ENCODE assay signal across 12 cellular contexts in the genomic region with DNA sequence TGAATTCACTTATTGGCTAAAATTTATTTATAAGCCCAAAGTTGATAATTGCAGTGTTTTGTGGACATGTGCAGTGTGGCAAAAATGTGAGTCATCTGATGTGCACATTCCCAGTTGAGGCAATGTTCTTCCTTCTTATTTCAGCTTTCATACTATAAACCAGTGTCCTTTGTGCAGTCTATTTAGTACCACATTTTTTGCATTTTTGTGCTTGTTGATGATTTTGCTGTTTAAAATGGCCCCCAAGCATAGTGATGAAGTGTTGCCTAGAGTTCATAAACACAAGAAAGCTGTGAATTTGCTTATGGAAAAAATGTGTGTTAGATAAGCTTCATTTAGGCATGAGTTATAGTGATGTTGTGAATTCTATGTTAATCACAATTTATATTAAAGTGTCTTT. TPM values are rescaled to one million over a fixed set of nuclear protein-coding genes. Genes with fewer than 3 reads are reported as not detected.
A peak's percentile ranks its signal among the peaks of the same experiment; 100 is the strongest.
DNase-seq lines count a peak whose midpoint lies in the region; ATAC-seq and TF ChIP-seq lines count a peak whose summit lies in the region.
"Had no signal": no experiment of that assay in that cellular context is flagged by ENCODE, and none has a peak within 500 bp of the region (broad histone marks: within the 10 kb centered on the region; RNA-seq: fewer than 3 reads in every experiment).

No MANE protein-coding gene starts in this region.

- H3K4me1 ChIP-seq in RWPE2 (ENCODE audit: insufficient read depth, poor library complexity, severe bottlenecking) (peaks cover 15% of the 10 kb centered on the region), esophagus squamous epithelium (peaks cover 18 to 80% (median 59%) of the 10 kb centered on the region in 3 donors), skeletal muscle satellite cell (ENCODE audit: control insufficient read depth, insufficient read depth, low read length) (peaks cover 16% of the 10 kb centered on the region)

- H3K9me3 Mint-ChIP-seq in activated CD8-positive, alpha-beta T cell treated with anti-CD3 and anti-CD28 coated beads for 36 hours = peaks cover 10% of the 10 kb centered on the region
- peaks cover 5% of the 10 kb centered on the region for H3K9me3 Mint-ChIP-seq in activated CD8-positive, alpha-beta T cell treated with anti-CD3 and anti-CD28 coated beads, Interleukin-2, amount 10 ng/mL, durations not matched to agents 7 days and 5 days (ENCODE audit: insufficient read depth)

- peak overlapping the region; percentile 42 for H3K27ac Mint-ChIP-seq in activated CD8-positive, alpha-beta T cell treated with anti-CD3 and anti-CD28 coated beads for 36 hours
- H3K27ac Mint-ChIP-seq in activated CD8-positive, alpha-beta T cell treated with anti-CD3 and anti-CD28 coated beads, Interleukin-2, amount 10 ng/mL, durations not matched to agents 7 days and 5 days = no peak overlapping the region

- H3K4me2 ChIP-seq in skeletal muscle satellite cell (ENCODE audit: low read length) = peak overlapping the region; percentile 12

- H3K4me1 Mint-ChIP-seq in activated CD8-positive, alpha-beta T cell treated with anti-CD3 and anti-CD28 coated beads for 36 hours (ENCODE audit: low read depth) = peaks cover 73% of the 10 kb centered on the region
- peaks cover 31% of the 10 kb centered on the region for H3K4me1 Mint-ChIP-seq in activated CD8-positive, alpha-beta T cell treated with anti-CD3 and anti-CD28 coated beads, Interleukin-2, amount 10 ng/mL, durations not matched to agents 7 days and 5 days (ENCODE audit: low read depth)

- intact Hi-C loops in activated CD8-positive, alpha-beta T cell treated with anti-CD3 and anti-CD28 coated beads for 36 hours (cut with micrococcal nuclease) = no loop called here
- intact Hi-C loops in esophagus squamous epithelium (cut with DNase I) = no loop called here

- H3K4me3 ChIP-seq in RWPE2 (ENCODE audit: severe bottlenecking) (no peak overlapping the region), esophagus squamous epithelium (no peak overlapping the region), skeletal muscle satellite cell (ENCODE audit: low read length) (no peak overlapping the region)

- no peak for TF ChIP-seq CTCF in activated CD8-positive, alpha-beta T cell treated with anti-CD3 and anti-CD28 coated beads for 36 hours (IDR thresholded peaks at IDR 0.05)
- TF ChIP-seq CTCF in RWPE2 (IDR thresholded peaks at IDR 0.05; ENCODE audit: poor library complexity, severe bottlenecking) (no peak), esophagus squamous epithelium (IDR thresholded peaks at IDR 0.05) (no peak), RWPE1 (conservative IDR thresholded peaks at IDR 0.05; ENCODE audit: low read depth) (no peak)

- no peak for TF ChIP-seq POLR2A in esophagus squamous epithelium (IDR thresholded peaks at IDR 0.05)

- no peaks in the 10 kb centered on the region for H3K27me3 ChIP-seq in RWPE2 (ENCODE audit: insufficient read depth, poor library complexity, severe bottlenecking)
- no peaks in the 10 kb centered on the region for H3K27me3 ChIP-seq in esophagus squamous epithelium
- H3K27me3 ChIP-seq in skeletal muscle satellite cell (ENCODE audit: control insufficient read depth, insufficient read depth, low read length) = no peaks in the 10 kb centered on the region

- H3K27ac ChIP-seq in RWPE2 (ENCODE audit: poor library complexity, severe bottlenecking) (peak overlapping the region; percentile 25), esophagus squamous epithelium (peak overlapping the region in 3 of 4 donors; percentile 13 to 38 (median 30)), RWPE1 (no peak overlapping the region)
- H3K27ac ChIP-seq: WERI-Rb-1 had no signal

- no peak for DNase-seq in activated CD8-positive, alpha-beta T cell treated with anti-CD3 and anti-CD28 coated beads for 36 hours
- DNase-seq in activated CD8-positive, alpha-beta T cell treated with anti-CD3 and anti-CD28 coated beads, Interleukin-2, amount 10 ng/mL, durations not matched to agents 7 days and 5 days = no peak
- DNase-seq in RWPE2 (ENCODE audit: low spot score) = no peak
- no peak for DNase-seq in esophagus squamous epithelium (lab: John Stamatoyannopoulos, UW)
- no peak for DNase-seq in RWPE1 (ENCODE audit: low spot score)
- DNase-seq in SHP77 (lab: John Stamatoyannopoulos, UW) = no peak
- DNase-seq in NCI-H1694 treated with DMSO at 0.1 percent for 48 hours (lab: John Stamatoyannopoulos, UW) = no peak
- DNase-seq: activated T-cell treated with anti-CD3 and anti-CD28 coated beads, Interleukin-2, amount 50 U/mL, for 1 hour; NCI-H345; small intestine; WERI-Rb-1 had no signal

- H3K9me3 ChIP-seq in RWPE2 (ENCODE audit: severe bottlenecking) (no peaks in the 10 kb centered on the region), esophagus squamous epithelium (no peaks in the 10 kb centered on the region), skeletal muscle satellite cell (replicated peaks; ENCODE audit: low read length) (peaks cover 6% of the 10 kb centered on the region)

- CTCF ChIA-PET in activated CD8-positive, alpha-beta T cell treated with anti-CD3 and anti-CD28 coated beads for 36 hours (lab: Charles Lee) = interaction anchor here (1.1 to 1.9 kb wide), 3 partner anchors 28 to 186 kb away, joined by 3 to 7 read pairs (median 3); partner anchors contain the start of gene STAG1
- CTCF ChIA-PET in activated CD8-positive, alpha-beta T cell treated with anti-CD3 and anti-CD28 coated beads, Interleukin-2, amount 10 ng/mL, durations not matched to agents 7 days and 5 days (lab: Charles Lee) = interaction anchor here (0.5 to 1.7 kb wide), 3 partner anchors 76 to 94 kb away, joined by 3 to 7 read pairs (median 7); partner anchors contain the start of gene NCK1
- CTCF ChIA-PET in RWPE1 (lab: Yijun Ruan, JAX) = interaction anchor here (0.7 to 1.0 kb wide), 2 partner anchors 12 to 668 kb away, joined by 4 read pairs; no protein-coding TSS in a partner anchor

- H3K27me3 Mint-ChIP-seq in activated CD8-positive, alpha-beta T cell treated with anti-CD3 and anti-CD28 coated beads for 36 hours = no peaks in the 10 kb centered on the region
- H3K27me3 Mint-ChIP-seq in activated CD8-positive, alpha-beta T cell treated with anti-CD3 and anti-CD28 coated beads, Interleukin-2, amount 10 ng/mL, durations not matched to agents 7 days and 5 days (ENCODE audit: low read depth) = no peaks in the 10 kb centered on the region

- no peak overlapping the region for H3K9ac ChIP-seq in skeletal muscle satellite cell (ENCODE audit: low read depth, low read length)

- H3K36me3 ChIP-seq in RWPE2 (ENCODE audit: low read depth) (peaks cover 13% of the 10 kb centered on the region), esophagus squamous epithelium (peaks cover 0 to 41% (median 3%) of the 10 kb centered on the region in 3 donors), skeletal muscle satellite cell (ENCODE audit: insufficient read depth, low read length) (peaks cover 12% of the 10 kb centered on the region)

- no peak overlapping the region for H3K4me3 Mint-ChIP-seq in activated CD8-positive, alpha-beta T cell treated with anti-CD3 and anti-CD28 coated beads for 36 hours
- no peak overlapping the region for H3K4me3 Mint-ChIP-seq in activated CD8-positive, alpha-beta T cell treated with anti-CD3 and anti-CD28 coated beads, Interleukin-2, amount 10 ng/mL, durations not matched to agents 7 days and 5 days

- POLR2A ChIA-PET in activated CD8-positive, alpha-beta T cell treated with anti-CD3 and anti-CD28 coated beads for 36 hours (lab: Charles Lee) = interaction anchor here (1.2 kb wide), 1 partner anchor 76 kb away, joined by 3 read pairs; no protein-coding TSS in a partner anchor
- POLR2A ChIA-PET in activated CD8-positive, alpha-beta T cell treated with anti-CD3 and anti-CD28 coated beads, Interleukin-2, amount 10 ng/mL, durations not matched to agents 7 days and 5 days (lab: Charles Lee) = interaction anchor here (1.3 kb wide), 1 partner anchor 76 kb away, joined by 6 read pairs; the partner anchor contains the start of gene NCK1
- POLR2A ChIA-PET in RWPE1 (lab: Yijun Ruan, JAX; ENCODE audit: low non-redundant PET) = no interaction called here

- peaks cover 41% of the 10 kb centered on the region for H3K36me3 Mint-ChIP-seq in activated CD8-positive, alpha-beta T cell treated with anti-CD3 and anti-CD28 coated beads for 36 hours (ENCODE audit: low read depth)
- peaks cover 40% of the 10 kb centered on the region for H3K36me3 Mint-ChIP-seq in activated CD8-positive, alpha-beta T cell treated with anti-CD3 and anti-CD28 coated beads, Interleukin-2, amount 10 ng/mL, durations not matched to agents 7 days and 5 days (ENCODE audit: low read depth)

- ATAC-seq in activated CD8-positive, alpha-beta T cell treated with anti-CD3 and anti-CD28 coated beads for 36 hours = peak; percentile 56
- ATAC-seq in activated CD8-positive, alpha-beta T cell treated with anti-CD3 and anti-CD28 coated beads, Interleukin-2, amount 10 ng/mL, durations not matched to agents 7 days and 5 days = no peak
- ATAC-seq in RWPE2 (ENCODE audit: low read depth) = peak; percentile 72

RNA-seq across cellular contexts. Expression of gene IL20RB, which starts 19.4 kb away (rescaled TPM):
- 1 to 10 TPM; 1.0 to 1.2 TPM for total RNA-seq in activated CD8-positive, alpha-beta T cell treated with anti-CD3 and anti-CD28 coated beads for 36 hours
- 1 to 10 TPM; 1.6 to 2.1 TPM for total RNA-seq in activated CD8-positive, alpha-beta T cell treated with anti-CD3 and anti-CD28 coated beads, Interleukin-2, amount 10 ng/mL, durations not matched to agents 7 days and 5 days
- 100 to 1,000 TPM in 3 of 4 donors, 10 to 100 TPM in 1; 95.1 to 112 (median 105) TPM for total RNA-seq in esophagus squamous epithelium
- total RNA-seq in skeletal muscle satellite cell (2012; rRNA removed) = 3.5 and 3.8 TPM in 2 replicates

Comparison
In these comparisons a context has a peak if more than half of its experiments do, and no peak if none do; other contexts are left out.
1. RNA of gene IL20RB, which starts 19.4 kb away (total RNA-seq): 95.1 to 112 TPM in esophagus squamous epithelium; 1.6 to 2.1 TPM in activated CD8-positive, alpha-beta T cell treated with anti-CD3 and anti-CD28 coated beads, Interleukin-2, amount 10 ng/mL, durations not matched to agents 7 days and 5 days and 1.0 to 1.2 TPM in activated CD8-positive, alpha-beta T cell treated with anti-CD3 and anti-CD28 coated beads for 36 hours; every median in the first group is over 10 times any median in the second.